ENCODE assay signal across 11 cellular contexts in the genomic region with DNA sequence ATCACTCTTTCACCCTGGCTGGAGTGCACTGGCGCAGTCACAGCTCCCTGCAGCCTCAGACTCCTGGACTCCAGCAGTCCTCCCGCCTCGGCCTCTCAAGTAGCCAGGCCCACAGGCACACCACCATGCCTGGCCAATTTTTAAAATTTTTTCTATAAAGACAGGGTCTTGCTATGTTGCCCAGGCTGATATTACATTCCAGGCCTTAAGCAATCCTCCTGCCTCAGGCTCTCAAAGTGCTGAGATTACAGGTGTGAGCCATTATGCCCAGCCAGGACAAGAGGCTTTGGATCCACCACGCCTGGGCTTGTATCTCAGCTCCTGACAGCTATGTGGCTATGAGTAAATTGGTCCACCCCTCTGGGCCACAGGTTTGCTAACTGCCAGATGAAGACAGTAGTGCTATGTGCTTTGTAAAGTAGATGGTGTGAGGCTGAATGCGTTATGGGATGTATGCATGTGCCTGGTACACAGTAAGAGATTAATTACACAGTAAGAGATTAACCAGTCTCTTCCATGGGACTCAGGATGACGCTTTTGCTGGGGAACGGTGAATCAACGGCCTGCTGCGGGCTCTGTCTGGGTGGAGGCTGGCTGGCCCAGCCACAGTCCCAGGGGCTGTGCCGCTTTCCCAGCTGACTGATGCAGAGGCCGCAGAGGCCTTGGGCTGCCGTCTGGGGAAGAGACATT. TPM values are rescaled to one million over a fixed set of nuclear protein-coding genes. Genes with fewer than 3 reads are reported as not detected.
A peak's percentile ranks its signal among the peaks of the same experiment; 100 is the strongest.
DNase-seq lines count a peak whose midpoint lies in the region; ATAC-seq, FAIRE-seq and TF ChIP-seq lines count a peak whose summit lies in the region.
"Had no signal": no experiment of that assay in that cellular context is flagged by ENCODE, and none has a peak within 500 bp of the region (broad histone marks: within the 10 kb centered on the region; RNA-seq: fewer than 3 reads in every experiment).

No MANE protein-coding gene starts in this region.

- H3K4me3 ChIP-seq in epithelial cell of proximal tubule (ENCODE audit: low read depth, low read length) (no peak overlapping the region), muscle layer of duodenum (ENCODE audit: low read depth in 1 of 2, low read length in 2 of 2) (no peak overlapping the region), tibial artery (no peak overlapping the region)

- H3K4me1 ChIP-seq in muscle layer of duodenum (ENCODE audit: control insufficient read depth in 1 of 2, insufficient read depth in 2 of 2, low read length in 2 of 2), result peaks cover 2 to 12% of the 10 kb centered on the region in 2 donors
- H3K4me1 ChIP-seq in tibial artery, result peaks cover 0 to 26% (median 19%) of the 10 kb centered on the region in 4 donors

- ATAC-seq in GM18907 (IDR thresholded peaks at IDR 0.05; ENCODE audit: unreplicated experiment), result no peak

- no peak for TF ChIP-seq CTCF in epithelial cell of proximal tubule (conservative IDR thresholded peaks at IDR 0.05; ENCODE audit: low read depth, low read length)
- no peak for TF ChIP-seq CTCF in tibial artery (IDR thresholded peaks at IDR 0.05)

- peak overlapping the region; percentile 19 for H3K27ac ChIP-seq in muscle layer of duodenum (ENCODE audit: low read length)
- peak overlapping the region; percentile 31 to 49 for H3K27ac ChIP-seq in tibial artery

- intact Hi-C loops in tibial artery (cut with DNase I; ENCODE audit: low total_unique reads), result no loop called here

- FAIRE-seq in GM19239 (lab: Jason Lieb, UNC), result no peak
- FAIRE-seq in H54 (lab: Jason Lieb, UNC), result no peak

- DNase-seq in HPDE6-E6E7 (ENCODE audit: extremely low spot score) (peak; percentile 67), epithelial cell of proximal tubule (ENCODE audit: low read depth) (peak; percentile 39), tibial artery (peak in 1 of 2 donors; percentile 29), GM19239 (ENCODE audit: insufficient read length, low spot score) (no peak), H54 (ENCODE audit: insufficient read length, low spot score) (no peak), foreskin melanocyte (no peak)
- DNase-seq: anterior cingulate cortex, NCI-H1092 treated with DMSO at 0.1 percent for 48 hours, T-helper 2 cell had no signal

- H3K36me3 ChIP-seq in muscle layer of duodenum (ENCODE audit: control insufficient read depth in 1 of 2, insufficient read depth in 2 of 2, low read length in 2 of 2) (no peaks in the 10 kb centered on the region), tibial artery (no peaks in the 10 kb centered on the region)

- TF ChIP-seq POLR2A in H54 (IDR thresholded peaks at IDR 0.05; ENCODE audit: low read depth, low read length), result no peak

- H3K27me3 ChIP-seq in muscle layer of duodenum (ENCODE audit: low read depth, low read length), result no peaks in the 10 kb centered on the region
- H3K27me3 ChIP-seq in tibial artery, result no peaks in the 10 kb centered on the region

- H3K9me3 ChIP-seq in muscle layer of duodenum (ENCODE audit: control insufficient read depth in 1 of 2, low read length in 2 of 2) (no peaks in the 10 kb centered on the region), tibial artery (no peaks in the 10 kb centered on the region)

RNA-seq across cellular contexts. Expression of a gene that starts 53.3 kb away (rescaled TPM):
- total RNA-seq in epithelial cell of proximal tubule, result 43.8 and 50.4 TPM in 2 replicates

Comparison
In these comparisons a context has a peak if more than half of its experiments do, and no peak if none do; other contexts are left out.
1. DNase-seq: peak in HPDE6-E6E7 (single experiment) and epithelial cell of proximal tubule (single experiment); none in GM19239 (single experiment), H54 (single experiment) and foreskin melanocyte (single experiment).